ENCODE assay signal across 31 cellular contexts in the genomic region with DNA sequence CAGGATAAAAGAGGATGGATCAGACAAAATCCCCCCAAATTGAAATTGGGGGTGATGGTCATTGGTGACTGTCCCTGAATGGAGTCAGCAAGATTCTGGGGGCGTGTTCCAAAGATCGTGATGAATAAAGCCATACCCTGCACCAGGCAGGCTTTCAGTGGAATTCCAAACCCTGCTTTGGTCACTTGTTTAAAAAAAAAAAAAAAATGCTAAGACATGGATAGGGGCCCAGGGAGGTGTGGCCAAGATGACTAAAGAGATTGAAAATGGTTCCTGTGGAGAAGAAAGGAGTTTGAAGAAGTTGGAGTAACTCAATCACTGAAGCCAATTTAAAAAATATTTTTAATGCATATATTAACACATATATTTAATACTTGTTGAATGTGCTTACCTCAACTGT.
DNase-seq lines count a peak whose midpoint lies in the region; ATAC-seq and TF ChIP-seq lines count a peak whose summit lies in the region.
"Had no signal": no experiment of that assay in that cellular context is flagged by ENCODE, and none has a peak within 500 bp of the region (broad histone marks: within the 10 kb centered on the region; RNA-seq: fewer than 3 reads in every experiment).

No MANE protein-coding gene starts in this region.

- H3K9me3 ChIP-seq in neural progenitor cell (ENCODE audit: low read depth) (no peaks in the 10 kb centered on the region), aorta (ENCODE audit: control insufficient read depth, low read length) (no peaks in the 10 kb centered on the region)
- H3K9me3 ChIP-seq: breast epithelium, esophagus squamous epithelium, left ventricle myocardium inferior, thoracic aorta, uterus had no signal

- H4K20me1 ChIP-seq in neural progenitor cell (ENCODE audit: low read depth) = no peaks in the 10 kb centered on the region
- H4K20me1 ChIP-seq: BLaER1 treated with 17β-estradiol and CSF1 and Interleukin-3, amounts not matched to agents 10 nM and 100 nM had no signal

- no peak overlapping the region for H3K4me2 ChIP-seq in neural progenitor cell

- 57 to 63% methylated on average over 2 of the region's 2 CpGs for WGBS in aorta, 2 donors

- ATAC-seq in GM19328 (IDR thresholded peaks at IDR 0.05; ENCODE audit: unreplicated experiment) (no peak), aorta (ENCODE audit: low FRiP score) (no peak), T-cell (replicated peaks in 1 of 4) (no peak)
- ATAC-seq: Panc1; right cardiac atrium; stimulated activated naive CD8-positive, alpha-beta T cell treated with anti-CD3 and anti-CD28 coated beads, Interleukin-15, Interleukin-2, amounts not matched to agents 100 U/mL and 50 U/mL, for 24 hours had no signal

- H3K9me3 Mint-ChIP-seq in neural progenitor cell (no peaks in the 10 kb centered on the region), T-cell (no peaks in the 10 kb centered on the region)
- H3K9me3 Mint-ChIP-seq: activated CD4-positive, alpha-beta memory T cell treated with anti-CD3 and anti-CD28 coated beads for 36 hours; activated naive CD4-positive, alpha-beta T cell treated with anti-CD3 and anti-CD28 coated beads for 36 hours; activated T-helper 1 cell treated with anti-CD3 and anti-CD28 coated beads, Interleukin-12 subunit alpha, Interleukin-12 subunit beta, Interleukin-2, Interleukin-4 antibody, amounts not matched to agents 30 ng/mL and 10 ng/mL and 1 ng/mL, durations not matched to agents 14 hours and 24 hours and 36 hours; neural crest cell had no signal

- no peak overlapping the region for H3K4me3 ChIP-seq in neural progenitor cell
- no peak overlapping the region for H3K4me3 ChIP-seq in aorta (ENCODE audit: low read length in 2 of 2)
- H3K4me3 ChIP-seq: BLaER1 treated with 17β-estradiol and CSF1 and Interleukin-3, amounts not matched to agents 10 nM and 100 nM; breast epithelium; esophagus squamous epithelium; left ventricle myocardium inferior; thoracic aorta; uterus had no signal

- no peaks in the 10 kb centered on the region for H3K27me3 ChIP-seq in neural progenitor cell
- H3K27me3 ChIP-seq in aorta (ENCODE audit: control insufficient read depth in 1 of 2, insufficient read depth in 2 of 2, low read length in 1 of 2) = no peaks in the 10 kb centered on the region
- H3K27me3 ChIP-seq: BLaER1 treated with 17β-estradiol and CSF1 and Interleukin-3, amounts not matched to agents 10 nM and 100 nM; breast epithelium; uterus had no signal

- no peak overlapping the region for H3K9ac ChIP-seq in neural progenitor cell
- H3K9ac ChIP-seq: BLaER1 treated with 17β-estradiol and CSF1 and Interleukin-3, amounts not matched to agents 10 nM and 100 nM; parathyroid adenoma had no signal

- H3K79me2 ChIP-seq in neural progenitor cell (ENCODE audit: low read depth) = no peaks in the 10 kb centered on the region
- H3K79me2 ChIP-seq: parathyroid adenoma had no signal

- H3K36me3 ChIP-seq in neural progenitor cell = no peaks in the 10 kb centered on the region
- H3K36me3 ChIP-seq in aorta (ENCODE audit: control insufficient read depth in 1 of 2, insufficient read depth in 2 of 2, low read length in 1 of 2) = no peaks in the 10 kb centered on the region
- H3K36me3 ChIP-seq: BLaER1 treated with 17β-estradiol and CSF1 and Interleukin-3, amounts not matched to agents 10 nM and 100 nM; breast epithelium; esophagus squamous epithelium; left ventricle myocardium inferior; thoracic aorta; uterus had no signal

- no peaks in the 10 kb centered on the region for H3K36me3 Mint-ChIP-seq in neural progenitor cell
- H3K36me3 Mint-ChIP-seq in T-cell = no peaks in the 10 kb centered on the region
- H3K36me3 Mint-ChIP-seq: activated CD4-positive, alpha-beta memory T cell treated with anti-CD3 and anti-CD28 coated beads for 36 hours had no signal

- peak overlapping the region; percentile 58 for H3K4me3 Mint-ChIP-seq in neural progenitor cell
- no peak overlapping the region for H3K4me3 Mint-ChIP-seq in T-cell
- H3K4me3 Mint-ChIP-seq: activated CD4-positive, alpha-beta memory T cell treated with anti-CD3 and anti-CD28 coated beads for 36 hours; activated naive CD4-positive, alpha-beta T cell treated with anti-CD3 and anti-CD28 coated beads for 36 hours; activated T-helper 1 cell treated with anti-CD3 and anti-CD28 coated beads, Interleukin-12 subunit alpha, Interleukin-12 subunit beta, Interleukin-2, Interleukin-4 antibody, amounts not matched to agents 30 ng/mL and 10 ng/mL and 1 ng/mL, durations not matched to agents 14 hours and 24 hours and 36 hours; neural crest cell had no signal

- H3K27ac ChIP-seq in neural progenitor cell (no peak overlapping the region), aorta (ENCODE audit: low read depth in 1 of 2, low read length in 2 of 2) (no peak overlapping the region)
- H3K27ac ChIP-seq: BLaER1 treated with 17β-estradiol and CSF1 and Interleukin-3, amounts not matched to agents 10 nM and 100 nM; breast epithelium; esophagus squamous epithelium; left ventricle myocardium inferior; parathyroid adenoma; thoracic aorta; uterus had no signal

- DNase-seq in AG20443 (ENCODE audit: low spot score) = peak; percentile 70
- peak; percentile 28 for DNase-seq in HS-5 (ENCODE audit: low read depth)
- peak; percentile 46 for DNase-seq in astrocyte of the hippocampus (ENCODE audit: low read depth, low spot score)
- peak; percentile 16 for DNase-seq in neural progenitor cell (ENCODE audit: low spot score)
- DNase-seq in aorta = no peak
- no peak for DNase-seq in T-cell
- no peak for DNase-seq in C1 segment of cervical spinal cord (lab: John Stamatoyannopoulos, UW)
- DNase-seq: activated CD4-positive, alpha-beta memory T cell treated with anti-CD3 and anti-CD28 coated beads for 36 hours; activated CD4-positive, alpha-beta T cell treated with anti-CD3 and anti-CD28 coated beads for 1 hour; activated naive CD4-positive, alpha-beta T cell treated with anti-CD3 and anti-CD28 coated beads for 36 hours; DMS153; esophagus squamous epithelium; GF-D8; GOT3; left ventricle myocardium inferior; mesenchymal stem cell; NCI-H1417 treated with DMSO at 0.1 percent for 48 hours; NCI-H2107; right cardiac atrium; SHP77 treated with DMSO at 0.1 percent for 48 hours; stimulated activated CD4-positive, alpha-beta T cell treated with anti-CD3 and anti-CD28 coated beads, Interleukin-1b, Interleukin-23, amount 100 ng/mL, for 48 hours; stimulated activated naive CD8-positive, alpha-beta T cell treated with anti-CD3 and anti-CD28 coated beads, Interleukin-15, Interleukin-2, amounts not matched to agents 100 U/mL and 50 U/mL, for 24 hours; uterus had no signal

- CTCF ChIA-PET in T-cell (lab: Charles Lee) = no interaction called here

- intact Hi-C loops in aorta (cut with DNase I) = no loop called here

- H2AFZ ChIP-seq in neural progenitor cell (replicated peaks) = no peak overlapping the region
- H2AFZ ChIP-seq: parathyroid adenoma had no signal

- peaks cover 13% of the 10 kb centered on the region for H3K27me3 Mint-ChIP-seq in neural progenitor cell (ENCODE audit: insufficient read depth, low read depth)
- peaks cover 26 to 41% of the 10 kb centered on the region in 2 donors for H3K27me3 Mint-ChIP-seq in T-cell

- no peaks in the 10 kb centered on the region for H3F3A ChIP-seq in neural progenitor cell (ENCODE audit: low read depth)

- H3K27ac Mint-ChIP-seq in neural progenitor cell (no peak overlapping the region), T-cell (no peak overlapping the region)
- H3K27ac Mint-ChIP-seq: activated CD4-positive, alpha-beta memory T cell treated with anti-CD3 and anti-CD28 coated beads for 36 hours; activated naive CD4-positive, alpha-beta T cell treated with anti-CD3 and anti-CD28 coated beads for 36 hours; activated T-helper 1 cell treated with anti-CD3 and anti-CD28 coated beads, Interleukin-12 subunit alpha, Interleukin-12 subunit beta, Interleukin-2, Interleukin-4 antibody, amounts not matched to agents 30 ng/mL and 10 ng/mL and 1 ng/mL, durations not matched to agents 14 hours and 24 hours and 36 hours had no signal

- H3K4me1 Mint-ChIP-seq in neural progenitor cell (peaks cover 50% of the 10 kb centered on the region), T-cell (no peaks in the 10 kb centered on the region)

- POLR2A ChIA-PET in T-cell (lab: Charles Lee) = no interaction called here

- TF ChIP-seq CTCF in neural progenitor cell (IDR thresholded peaks at IDR 0.05) = no peak

- H3K4me1 ChIP-seq in neural progenitor cell = no peaks in the 10 kb centered on the region
- H3K4me1 ChIP-seq in aorta (ENCODE audit: control insufficient read depth in 1 of 2, insufficient read depth in 2 of 2, low read length in 2 of 2) = no peaks in the 10 kb centered on the region
- H3K4me1 ChIP-seq: breast epithelium, esophagus squamous epithelium, left ventricle myocardium inferior, parathyroid adenoma, uterus had no signal

Comparison
In these comparisons a context has a peak if more than half of its experiments do, and no peak if none do; other contexts are left out.
1. DNase-seq: peak in AG20443 (single experiment), HS-5 (single experiment), astrocyte of the hippocampus (single experiment) and neural progenitor cell (single experiment); none in aorta (0 of 2), T-cell (0 of 34) and C1 segment of cervical spinal cord (0 of 14).